In the genomic region with DNA sequence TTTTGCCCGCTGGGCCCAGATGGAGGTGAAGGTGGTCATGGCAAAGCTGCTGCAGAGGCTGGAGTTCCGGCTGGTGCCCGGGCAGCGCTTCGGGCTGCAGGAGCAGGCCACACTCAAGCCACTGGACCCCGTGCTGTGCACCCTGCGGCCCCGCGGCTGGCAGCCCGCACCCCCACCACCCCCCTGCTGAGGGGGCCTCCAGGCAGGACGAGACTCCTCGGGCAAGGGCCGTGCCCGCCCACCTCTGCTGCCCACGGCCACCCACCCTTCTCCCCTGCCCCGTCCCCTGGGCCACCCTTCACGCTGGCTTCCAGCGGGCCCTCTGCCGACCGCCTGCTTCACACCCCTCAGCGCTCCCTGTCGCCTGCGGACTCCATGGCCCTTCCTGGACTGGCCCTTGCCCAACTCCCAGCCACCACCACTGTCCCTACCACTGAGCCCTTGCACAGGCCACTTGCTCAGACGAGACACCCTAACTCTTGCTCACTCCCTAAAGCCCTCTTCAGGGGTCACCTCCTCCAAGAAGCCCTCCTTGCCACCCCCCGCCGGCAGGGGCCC, we compare ENCODE assay signal across 23 cellular contexts. TPM values are rescaled to one million over a fixed set of nuclear protein-coding genes. Genes with fewer than 3 reads are reported as not detected.
DNase-seq lines count a peak whose midpoint lies in the region; ATAC-seq and TF ChIP-seq lines count a peak whose summit lies in the region.
"Had no signal": no experiment of that assay in that cellular context is flagged by ENCODE, and none has a peak within 500 bp of the region (broad histone marks: within the 10 kb centered on the region; RNA-seq: fewer than 3 reads in every experiment).

No MANE protein-coding gene starts in this region.

- H3K27ac ChIP-seq in RWPE2 (ENCODE audit: poor library complexity, severe bottlenecking): no peak overlapping the region
- no peak overlapping the region for H3K27ac ChIP-seq in suprapubic skin
- H3K27ac ChIP-seq: esophagus muscularis mucosa, gastroesophageal sphincter, prostate gland had no signal

- intact Hi-C loops in lower leg skin (cut with DNase I; ENCODE audit: low total_unique reads): no loop called here

- H3K4me3 ChIP-seq in RWPE2 (ENCODE audit: severe bottlenecking): no peak overlapping the region
- H3K4me3 ChIP-seq in lower leg skin (ENCODE audit: low read depth, poor library complexity, severe bottlenecking): no peak overlapping the region
- H3K4me3 ChIP-seq in suprapubic skin: no peak overlapping the region
- H3K4me3 ChIP-seq: esophagus muscularis mucosa, gastroesophageal sphincter, prostate gland had no signal

- H3K36me3 ChIP-seq in RWPE2 (ENCODE audit: low read depth): no peaks in the 10 kb centered on the region
- no peaks in the 10 kb centered on the region for H3K36me3 ChIP-seq in suprapubic skin
- H3K36me3 ChIP-seq: esophagus muscularis mucosa, gastroesophageal sphincter, prostate gland had no signal

- 80 to 83% methylated on average over 22 to 23 of the region's 26 CpGs for WGBS in lower leg skin, 2 donors
- WGBS in suprapubic skin: 78% methylated on average over 21 of the region's 26 CpGs

- no peak for TF ChIP-seq EP300 in suprapubic skin (IDR thresholded peaks at IDR 0.05)

- peaks cover 31% of the 10 kb centered on the region for H3K27me3 Mint-ChIP-seq in activated T-cell treated with anti-CD3 and anti-CD28 coated beads, Interleukin-2, amount 50 U/mL, for 4 hours (ENCODE audit: low read depth)

- H3K4me1 Mint-ChIP-seq in activated T-cell treated with anti-CD3 and anti-CD28 coated beads, Interleukin-2, amount 50 U/mL, for 4 hours (ENCODE audit: low read depth): peaks cover 2% of the 10 kb centered on the region
- H3K4me1 Mint-ChIP-seq: activated CD4-positive, alpha-beta T cell treated with anti-CD3 and anti-CD28 coated beads for 36 hours had no signal

- no peak overlapping the region for H3K4me3 Mint-ChIP-seq in activated T-cell treated with anti-CD3 and anti-CD28 coated beads, Interleukin-2, amount 50 U/mL, for 4 hours
- H3K4me3 Mint-ChIP-seq: activated CD4-positive, alpha-beta T cell treated with anti-CD3 and anti-CD28 coated beads for 36 hours; natural killer cell treated with Interleukin-12 subunit alpha and Interleukin-12 subunit beta and Interleukin-15 and Interleukin-18, amount 100 ng/mL, for 72 hours; stimulated activated naive CD8-positive, alpha-beta T cell treated with anti-CD3 and anti-CD28 coated beads, Interleukin-15, Interleukin-2, amounts not matched to agents 100 ng/mL and 50 ng/mL, for 24 hours had no signal

- H3K4me1 ChIP-seq in RWPE2 (ENCODE audit: insufficient read depth, poor library complexity, severe bottlenecking) (no peaks in the 10 kb centered on the region), suprapubic skin (peaks cover 15% of the 10 kb centered on the region)
- H3K4me1 ChIP-seq: prostate gland had no signal

- TF ChIP-seq POLR2A in lower leg skin (IDR thresholded peaks at IDR 0.05) (no peak), suprapubic skin (IDR thresholded peaks at IDR 0.05) (no peak)

- TF ChIP-seq CTCF in RWPE2 (IDR thresholded peaks at IDR 0.05; ENCODE audit: poor library complexity, severe bottlenecking) (no peak), lower leg skin (IDR thresholded peaks at IDR 0.05) (no peak), suprapubic skin (IDR thresholded peaks at IDR 0.05) (no peak)

- DNase-seq in activated T-cell treated with anti-CD3 and anti-CD28 coated beads, Interleukin-2, amount 50 U/mL, for 4 hours: peak; percentile 1
- no peak for DNase-seq in activated T-cell treated with anti-CD3 and anti-CD28 coated beads, Interleukin-2, amount 50 U/mL, for 1 hour
- peak; percentile 46 for DNase-seq in RWPE2 (ENCODE audit: low spot score)
- peak; percentile 7 to 72 for DNase-seq in lower leg skin (ENCODE audit: low spot score in 2 of 2)
- peak; percentile 52 to 64 for DNase-seq in suprapubic skin (ENCODE audit: low spot score in 2 of 2)
- DNase-seq in midbrain (lab: John Stamatoyannopoulos, UW): no peak
- DNase-seq in NCI-H748 treated with DMSO at 0.1 percent for 48 hours (lab: John Stamatoyannopoulos, UW): no peak
- DNase-seq: ACHN; activated CD4-positive, alpha-beta T cell treated with anti-CD3 and anti-CD28 coated beads for 36 hours; activated gamma-delta T cell treated with Interleukin-2 at 50 U/mL for 16 hours; anterior cingulate cortex; C1 segment of cervical spinal cord; effector memory CD4-positive, alpha-beta T cell; NCI-H1105; NCI-H510A; stimulated activated CD4-positive, alpha-beta T cell treated with anti-CD3 and anti-CD28 coated beads, Interleukin-4, amount 100 ng/mL, for 1 hour; trophoblast cell had no signal

- H3K36me3 Mint-ChIP-seq in activated T-cell treated with anti-CD3 and anti-CD28 coated beads, Interleukin-2, amount 50 U/mL, for 4 hours (ENCODE audit: insufficient read depth): no peaks in the 10 kb centered on the region
- H3K36me3 Mint-ChIP-seq: natural killer cell treated with Interleukin-12 subunit alpha and Interleukin-12 subunit beta and Interleukin-15 and Interleukin-18, amount 100 ng/mL, for 72 hours had no signal

- H3K9me3 ChIP-seq in RWPE2 (ENCODE audit: severe bottlenecking) (no peaks in the 10 kb centered on the region), suprapubic skin (no peaks in the 10 kb centered on the region)
- H3K9me3 ChIP-seq: esophagus muscularis mucosa, gastroesophageal sphincter, prostate gland had no signal

- H3K9me3 Mint-ChIP-seq in activated T-cell treated with anti-CD3 and anti-CD28 coated beads, Interleukin-2, amount 50 U/mL, for 4 hours: no peaks in the 10 kb centered on the region
- H3K9me3 Mint-ChIP-seq: natural killer cell treated with Interleukin-12 subunit alpha and Interleukin-12 subunit beta and Interleukin-15 and Interleukin-18, amount 100 ng/mL, for 72 hours; stimulated activated naive CD8-positive, alpha-beta T cell treated with anti-CD3 and anti-CD28 coated beads, Interleukin-15, Interleukin-2, amounts not matched to agents 100 ng/mL and 50 ng/mL, for 24 hours had no signal

- ATAC-seq in activated T-cell treated with anti-CD3 and anti-CD28 coated beads, Interleukin-2, amount 50 U/mL, for 4 hours: no peak
- ATAC-seq in RWPE2 (ENCODE audit: low read depth) (no peak), GM21576 (IDR thresholded peaks at IDR 0.05; ENCODE audit: unreplicated experiment) (no peak)
- ATAC-seq: activated CD4-positive, alpha-beta T cell treated with anti-CD3 and anti-CD28 coated beads for 36 hours; gastroesophageal sphincter had no signal

- H3K27me3 ChIP-seq in RWPE2 (ENCODE audit: insufficient read depth, poor library complexity, severe bottlenecking) (no peaks in the 10 kb centered on the region), suprapubic skin (peaks cover 37% of the 10 kb centered on the region)
- H3K27me3 ChIP-seq: esophagus muscularis mucosa, gastroesophageal sphincter had no signal

RNA-seq across cellular contexts. Expression of gene CYP46A1, which starts 42.5 kb away (rescaled TPM):
- under 1 TPM; 0.08 to 0.32 (median 0.14) TPM for total RNA-seq in activated T-cell treated with anti-CD3 and anti-CD28 coated beads, Interleukin-2, amount 50 U/mL, for 4 hours
- total RNA-seq in lower leg skin (1 to 10 TPM in 1 of 4 donors, under 1 TPM in 2, not detected in 1; 0.13 to 4.7 (median 0.55) TPM), suprapubic skin (1 to 10 TPM in 2 of 4 donors, under 1 TPM in 1, not detected in 1; 0.47 to 2.0 (median 1.0) TPM)

Comparison
In these comparisons a context has a peak if more than half of its experiments do, and no peak if none do; other contexts are left out.
1. DNase-seq: peak in activated T-cell treated with anti-CD3 and anti-CD28 coated beads, Interleukin-2, amount 50 U/mL, for 4 hours (single experiment), RWPE2 (single experiment), lower leg skin (2 of 2) and suprapubic skin (2 of 2); none in activated T-cell treated with anti-CD3 and anti-CD28 coated beads, Interleukin-2, amount 50 U/mL, for 1 hour (single experiment), midbrain (single experiment) and NCI-H748 treated with DMSO at 0.1 percent for 48 hours (single experiment).